In the genomic region with DNA sequence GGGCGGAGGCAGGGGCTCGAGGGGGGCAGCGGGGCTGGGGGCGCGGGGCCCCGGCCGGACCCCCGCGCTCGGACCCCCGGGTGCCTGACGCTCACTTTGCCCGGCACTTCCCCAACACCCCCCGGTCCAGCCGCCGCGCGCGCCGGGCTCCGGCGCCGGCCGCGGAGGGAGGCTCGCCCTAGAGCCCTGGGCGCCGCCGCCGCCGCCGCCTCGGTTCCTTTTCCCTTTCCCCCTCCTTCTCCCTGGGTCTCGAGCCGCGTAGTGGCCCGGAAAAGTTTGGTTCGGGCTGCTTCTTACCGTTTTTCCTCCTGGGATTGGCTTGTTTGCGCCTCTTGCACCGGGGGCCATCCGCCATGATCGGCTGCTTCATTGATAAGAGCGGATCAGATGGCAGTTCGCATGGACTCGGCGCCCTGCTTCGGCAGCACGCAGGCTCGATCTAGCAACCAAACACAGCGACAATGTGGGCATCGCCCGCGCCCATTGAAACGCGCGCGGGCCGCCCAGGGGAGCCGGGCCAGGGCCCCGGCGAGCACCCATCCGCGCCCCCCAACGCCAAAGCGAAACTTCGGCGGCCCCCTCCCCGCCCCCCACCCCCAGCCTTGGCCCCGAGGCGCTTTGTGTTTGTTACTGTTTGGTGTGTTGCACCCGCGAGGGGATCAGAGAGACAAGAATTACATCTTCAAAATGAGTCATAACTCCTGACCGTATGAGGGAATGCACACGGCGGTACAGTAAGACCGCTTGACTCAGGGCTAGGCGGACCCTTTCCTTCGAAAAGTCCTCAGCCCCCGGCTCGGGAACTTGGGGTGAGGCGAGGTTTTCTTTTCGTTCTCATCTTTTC, we compare ENCODE assay signal across 8 cellular contexts. TPM values are rescaled to one million over a fixed set of nuclear protein-coding genes. Genes with fewer than 3 reads are reported as not detected.
DNase-seq lines count a peak whose midpoint lies in the region; ATAC-seq lines count a peak whose summit lies in the region.

No MANE protein-coding gene starts in this region.

- ATAC-seq in GM21367 (IDR thresholded peaks at IDR 0.05; ENCODE audit: unreplicated experiment) (peak; percentile 47), T-cell (replicated peaks in 1 of 4) (peak; percentile 64 to 73 (median 70))

- POLR2A ChIA-PET in T-cell (lab: Charles Lee): no interaction called here

- H3K4me1 Mint-ChIP-seq in T-cell: peaks cover 14 to 46% (median 16%) of the 10 kb centered on the region in 3 donors

- H3K27me3 Mint-ChIP-seq in T-cell: peaks cover 55 to 58% of the 10 kb centered on the region in 2 donors

- peaks cover 5% of the 10 kb centered on the region for H3K36me3 Mint-ChIP-seq in T-cell

- peak overlapping the region; percentile 97 for H3K27ac ChIP-seq in layer of hippocampus (ENCODE audit: low read depth, low read length)

- H3K27ac Mint-ChIP-seq in T-cell: peak overlapping the region; percentile 88 to 98

- peak; percentile 21 for DNase-seq in DMS79 treated with DMSO at 0.1 percent for 48 hours (lab: John Stamatoyannopoulos, UW)
- peak; percentile 74 for DNase-seq in HK-2 (ENCODE audit: unreplicated experiment)
- peak in 25 of 34 experiments; percentile 25 to 61 (median 44) for DNase-seq in T-cell
- peak; percentile 31 for DNase-seq in central memory CD4-positive, alpha-beta T cell
- peak; percentile 60 for DNase-seq in stimulated activated CD4-positive, alpha-beta T cell treated with anti-CD3 and anti-CD28 coated beads, Interleukin-1b, Interleukin-23, amount 100 ng/mL, for 48 hours
- no peak for DNase-seq in OCI-M2 (lab: John Stamatoyannopoulos, UW; ENCODE audit: unreplicated experiment)

- H3K9me3 Mint-ChIP-seq in T-cell: no peaks in the 10 kb centered on the region

- H3K27me3 ChIP-seq in layer of hippocampus (ENCODE audit: control insufficient read depth, insufficient read depth, low read length): no peaks in the 10 kb centered on the region

- CTCF ChIA-PET in T-cell (lab: Charles Lee): no interaction called here

- H3K4me3 Mint-ChIP-seq in T-cell: no peak overlapping the region

RNA-seq across cellular contexts. Expression of a gene that starts 2.7 kb away (rescaled TPM):
- 100 to 1,000 TPM in 1 of 5 donors, 10 to 100 TPM in 3, 1 to 10 TPM in 1; 8.9 to 106 (median 23.7) TPM for total RNA-seq in T-cell
